ENCODE assay signal across 34 cellular contexts in genomic region chr1:216582151-216582550, GRCh38.
"Had no signal": no experiment of that assay in that cellular context is flagged by ENCODE, and none has a peak within 500 bp of the region (broad histone marks: within the 10 kb centered on the region; RNA-seq: fewer than 3 reads in every experiment).

No MANE protein-coding gene starts in this region.

- H3K36me3 ChIP-seq: MG63 had no signal

- H3K27me3 ChIP-seq: MG63 had no signal

- H3K27ac ChIP-seq: KMS-11 had no signal

- H3K9ac ChIP-seq: KMS-11 had no signal

- DNase-seq: Karpas-422, Kasumi-1, MG63, MM.1S, MV-4-11, NCI-H1048, NCI-H1092, NCI-H1092 treated with DMSO at 0.1 percent for 48 hours, NCI-H1105, NCI-H1105 treated with DMSO at 0.1 percent for 48 hours, NCI-H1417, NCI-H1417 treated with DMSO at 0.1 percent for 48 hours, NCI-H1436, NCI-H1436 treated with DMSO at 0.1 percent for 48 hours, NCI-H146, NCI-H1694, NCI-H1694 treated with DMSO at 0.1 percent for 48 hours, NCI-H187, NCI-H187 treated with DMSO at 0.1 percent for 48 hours, NCI-H1930, NCI-H2029, NCI-H2029 treated with DMSO at 0.1 percent for 48 hours, NCI-H2081, NCI-H2081 treated with DMSO at 0.1 percent for 48 hours, NCI-H2107, NCI-H2171, NCI-H2171 treated with DMSO at 0.1 percent for 48 hours, NCI-H2227 treated with DMSO at 0.1 percent for 48 hours, NCI-H226, NCI-H345, NCI-H446, NCI-H446 treated with DMSO at 0.1 percent for 48 hours, NCI-H510A had no signal

- H3K4me2 ChIP-seq: KMS-11 had no signal

- H3K4me3 ChIP-seq: MG63 had no signal

- H3K9me3 ChIP-seq: MG63 had no signal
